In genomic region chr10:13891542-13892431, GRCh38 we compare ENCODE assay signal across 8 cellular contexts.
A peak's percentile ranks its signal among the peaks of the same experiment; 100 is the strongest.
DNase-seq lines count a peak whose midpoint lies in the region; ATAC-seq and TF ChIP-seq lines count a peak whose summit lies in the region.

No MANE protein-coding gene starts in this region.

- peak in 2 of 4 donors; percentile 3 to 30 for TF ChIP-seq POLR2A in upper lobe of left lung (IDR thresholded peaks at IDR 0.05)

- H3K36me3 Mint-ChIP-seq in memory B cell, result no peaks in the 10 kb centered on the region

- H3K27ac ChIP-seq in upper lobe of left lung, result peak overlapping the region; percentile 49 to 81 (median 76)

- peaks cover 0 to 25% (median 3%) of the 10 kb centered on the region in 4 donors for H3K4me1 ChIP-seq in upper lobe of left lung

- H3K4me1 Mint-ChIP-seq in memory B cell, result peaks cover 15% of the 10 kb centered on the region

- no peak for TF ChIP-seq EP300 in upper lobe of left lung (IDR thresholded peaks at IDR 0.05)

- peak overlapping the region; percentile 74 for H3K4me3 Mint-ChIP-seq in memory B cell

- DNase-seq in ELF-1 (ENCODE audit: low read depth, low spot score), result peak; percentile 23
- DNase-seq in NCI-H526 (lab: John Stamatoyannopoulos, UW), result peak; percentile 20 to 59
- DNase-seq in dermis blood vessel endothelial cell, result peak; percentile 64
- no peak for DNase-seq in memory B cell (ENCODE audit: low spot score in 2 of 2)
- DNase-seq in upper lobe of left lung, result peak in 1 of 2 donors; percentile 91
- no peak for DNase-seq in NAMALWA (ENCODE audit: low spot score)
- DNase-seq in cerebellum (ENCODE audit: low spot score), result no peak
- DNase-seq in LoVo (ENCODE audit: low spot score), result no peak

- peaks cover 0 to 4% (median 2%) of the 10 kb centered on the region in 4 donors for H3K27me3 ChIP-seq in upper lobe of left lung

- no peak overlapping the region for H3K27ac Mint-ChIP-seq in memory B cell

- TF ChIP-seq CTCF in upper lobe of left lung (IDR thresholded peaks at IDR 0.05), result no peak

- H3K9me3 ChIP-seq in upper lobe of left lung, result no peaks in the 10 kb centered on the region

- peaks cover 42% of the 10 kb centered on the region for H3K27me3 Mint-ChIP-seq in memory B cell

- peaks cover 2% of the 10 kb centered on the region for H3K9me3 Mint-ChIP-seq in memory B cell

- ATAC-seq in memory B cell (ENCODE audit: low read depth) (peak; percentile 61), upper lobe of left lung (ENCODE audit: low FRiP score in 2 of 2) (peak in 1 of 2 donors; percentile 82)

- WGBS in upper lobe of left lung, 2 donors, result 2 to 12% methylated on average over 7 to 30 of the region's 95 CpGs

- H3K36me3 ChIP-seq in upper lobe of left lung, result no peaks in the 10 kb centered on the region

- peak overlapping the region; percentile 26 to 56 (median 47) for H3K4me3 ChIP-seq in upper lobe of left lung

Comparison
In these comparisons a context has a peak if more than half of its experiments do, and no peak if none do; other contexts are left out.
1. DNase-seq: peak in ELF-1 (single experiment), NCI-H526 (2 of 2) and dermis blood vessel endothelial cell (single experiment); none in memory B cell (0 of 2), NAMALWA (single experiment), cerebellum (single experiment) and LoVo (single experiment).